1 cellular context compared by ENCODE assay signal in genomic region chr1:68495968-68496679, GRCh38.
TF ChIP-seq lines count a peak whose summit lies in the region.

No MANE protein-coding gene starts in this region.

TF ChIP-seq in IMR-90, 13 proteins besides CTCF, POLR2A, EP300 and RAD21 (continued from another document):
- TF ChIP-seq ELK1 (IDR thresholded peaks at IDR 0.05; ENCODE audit: borderline replicate concordance, low read depth, low read length) (no peak), CEBPB (IDR thresholded peaks at IDR 0.05; ENCODE audit: low read depth, low read length) (no peak), RFX5 (IDR thresholded peaks at IDR 0.05; ENCODE audit: low read depth, low read length) (no peak), FOS (IDR thresholded peaks at IDR 0.05; ENCODE audit: low read depth, low read length) (no peak)
